In genomic region chr16:48558269-48558915, GRCh38 we compare ENCODE assay signal across 1 cellular context.
TF ChIP-seq lines count a peak whose summit lies in the region.

No MANE protein-coding gene starts in this region.

TF ChIP-seq in GM12878, 131 proteins besides CTCF, POLR2A, EP300 and RAD21:
- no peak for TF ChIP-seq MYC (IDR thresholded peaks at IDR 0.05; ENCODE audit: insufficient read depth, insufficient read length, insufficient replicate concordance, low read length, severe bottlenecking)
- 0 out of 2 replicates have a peak, but pooled peaks have one; percentile 31 for TF ChIP-seq MLLT1 (IDR thresholded peaks at IDR 0.05)
- no peak for TF ChIP-seq BHLHE40 (IDR thresholded peaks at IDR 0.05; ENCODE audit: borderline replicate concordance in 1 of 2, low read depth in 2 of 2, low read length in 1 of 2)
